8 cellular contexts compared by ENCODE assay signal in the genomic region with DNA sequence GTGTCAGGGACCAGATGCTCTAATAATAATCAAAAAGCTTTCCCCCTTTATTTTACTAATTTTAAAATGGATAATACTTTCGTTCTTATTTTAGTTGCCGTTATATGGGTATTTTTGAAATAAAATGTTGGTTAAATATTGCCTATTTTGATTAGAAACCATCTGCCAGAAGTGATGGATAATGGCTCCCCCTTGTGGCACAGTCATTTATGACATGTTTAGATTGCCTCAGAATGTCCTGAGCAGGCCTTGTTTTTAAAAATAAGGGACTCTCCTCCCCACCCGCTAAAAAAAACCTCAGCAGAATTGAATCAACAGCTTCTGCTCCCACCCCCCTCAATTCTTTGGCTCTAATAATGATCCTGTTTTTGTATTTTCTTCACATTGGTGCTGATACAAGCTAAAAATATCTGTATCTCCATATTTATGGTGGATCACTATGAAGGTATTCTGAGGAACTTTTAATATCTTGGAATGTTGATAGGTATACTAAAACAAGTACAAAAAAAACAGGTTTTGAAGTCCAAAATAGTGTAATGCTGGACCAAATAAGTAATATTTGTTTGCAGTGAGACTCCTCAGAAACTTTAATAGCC. TPM values are rescaled to one million over a fixed set of nuclear protein-coding genes. Genes with fewer than 3 reads are reported as not detected.
DNase-seq lines count a peak whose midpoint lies in the region; ATAC-seq and TF ChIP-seq lines count a peak whose summit lies in the region.

No MANE protein-coding gene starts in this region.

- H3K27me3 ChIP-seq in endocrine pancreas (ENCODE audit: control insufficient read depth, insufficient read depth, low read length), result no peaks in the 10 kb centered on the region

- H3K27ac Mint-ChIP-seq in Calu3 (ENCODE audit: unreplicated experiment), result no peak overlapping the region

- no peaks in the 10 kb centered on the region for H3K9me3 Mint-ChIP-seq in Calu3 (ENCODE audit: low read depth, unreplicated experiment)

- peak overlapping the region; percentile 59 for H3K4me3 ChIP-seq in endocrine pancreas (ENCODE audit: control insufficient read depth, insufficient read depth, low read length)

- BruUV-seq in Calu3 (replicated peaks; lab: Mats Ljungman, UMichigan), result no TSS peak

- no peaks in the 10 kb centered on the region for H3K4me1 Mint-ChIP-seq in Calu3 (ENCODE audit: low read depth, unreplicated experiment)

- DNase-seq in Calu3 (peak; percentile 72), NCI-H82 treated with DMSO at 0.1 percent for 48 hours (lab: John Stamatoyannopoulos, UW; ENCODE audit: unreplicated experiment) (peak; percentile 14), midbrain (lab: John Stamatoyannopoulos, UW) (peak; percentile 78)
- peak; percentile 40 to 53 for DNase-seq in activated CD8-positive, alpha-beta memory T cell treated with anti-CD3 and anti-CD28 coated beads for 1 hour (ENCODE audit: extremely low read depth in 1 of 2, low read depth in 1 of 2)
- DNase-seq in stimulated activated CD8-positive, alpha-beta memory T cell treated with anti-CD3 and anti-CD28 coated beads, Interleukin-7, amount 100 ng/mL, for 24 hours (ENCODE audit: low read depth), result peak; percentile 26

- H3K27me3 Mint-ChIP-seq in Calu3 (ENCODE audit: unreplicated experiment), result no peaks in the 10 kb centered on the region

- peaks cover 39% of the 10 kb centered on the region for H3K4me1 ChIP-seq in endocrine pancreas (ENCODE audit: control insufficient read depth, insufficient read depth, low read length)

- no peak overlapping the region for H3K4me3 Mint-ChIP-seq in Calu3 (ENCODE audit: low read depth, unreplicated experiment)

- no peaks in the 10 kb centered on the region for H3K36me3 Mint-ChIP-seq in Calu3 (ENCODE audit: insufficient read depth, unreplicated experiment)

- ATAC-seq in HG03064 (IDR thresholded peaks at IDR 0.05; ENCODE audit: low read depth, unreplicated experiment), result peak; percentile 42
- ATAC-seq in GM18861 (IDR thresholded peaks at IDR 0.05; ENCODE audit: unreplicated experiment), result no peak

- no peaks in the 10 kb centered on the region for H3K36me3 ChIP-seq in endocrine pancreas (ENCODE audit: control insufficient read depth, insufficient read depth, low read length)

- H3K9ac ChIP-seq in endocrine pancreas (ENCODE audit: control insufficient read depth, insufficient read depth, low read length), result no peak overlapping the region

- peak; percentile 30 for TF ChIP-seq CTCF in Calu3 (IDR thresholded peaks at IDR 0.05; ENCODE audit: unreplicated experiment)

- intact Hi-C loops in Calu3 (cut with micrococcal nuclease; ENCODE audit: unreplicated experiment), result loop anchor here (1.0 to 5.0 kb wide), 2 partner anchors 82 to 101 kb away; no protein-coding TSS in a partner anchor

- H3K9me3 ChIP-seq in endocrine pancreas (ENCODE audit: control insufficient read depth, low read length), result no peaks in the 10 kb centered on the region

- CTCF ChIA-PET in Calu3 (lab: Charles Lee), result interaction anchor here (0.9 to 1.0 kb wide), 2 partner anchors 101 to 108 kb away, joined by 3 read pairs; no protein-coding TSS in a partner anchor

RNA-seq across cellular contexts. Expression of a gene that starts 38.8 kb away (rescaled TPM):
- total RNA-seq in Calu3 (2022), result 9.6 and 12.5 TPM in 2 replicates

RNA-seq across cellular contexts. Expression of a gene that starts 39.2 kb away (rescaled TPM):
- 19.0 and 20.3 TPM in 2 replicates for total RNA-seq in Calu3 (2022)

Comparison
In these comparisons a context has a peak if more than half of its experiments do, and no peak if none do; other contexts are left out.
1. DNase-seq: peak in every context shown above with its lines; median percentile 78 in midbrain; 72 in Calu3; 46 in activated CD8-positive, alpha-beta memory T cell treated with anti-CD3 and anti-CD28 coated beads for 1 hour; 26 in stimulated activated CD8-positive, alpha-beta memory T cell treated with anti-CD3 and anti-CD28 coated beads, Interleukin-7, amount 100 ng/mL, for 24 hours; 14 in NCI-H82 treated with DMSO at 0.1 percent for 48 hours.